ENCODE assay signal across 25 cellular contexts in the genomic region with DNA sequence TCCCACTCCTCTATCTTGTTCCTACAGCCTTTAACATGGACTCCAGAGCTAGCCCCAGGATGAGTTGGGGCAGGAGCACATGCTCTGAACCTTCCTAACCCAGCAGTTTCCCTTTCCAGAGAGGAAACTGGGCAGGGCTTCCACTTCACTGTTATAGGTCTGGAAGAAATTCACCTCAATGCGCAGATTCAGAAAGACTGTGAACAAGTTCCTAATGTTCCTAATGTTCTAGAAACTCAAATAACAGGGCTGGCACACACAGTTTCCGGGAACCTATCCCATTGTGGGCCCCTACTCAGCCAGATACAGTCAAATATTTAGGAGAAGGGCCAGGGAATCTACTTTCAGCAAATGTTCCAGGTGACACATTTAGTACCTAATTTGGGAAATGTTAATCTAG.
"Had no signal": no experiment of that assay in that cellular context is flagged by ENCODE, and none has a peak within 500 bp of the region (broad histone marks: within the 10 kb centered on the region; RNA-seq: fewer than 3 reads in every experiment).

No MANE protein-coding gene starts in this region.

- H3K9me3 ChIP-seq: gastrocnemius medialis, heart left ventricle had no signal

- H3K4me3 ChIP-seq: coronary artery, dorsolateral prefrontal cortex, gastrocnemius medialis, heart left ventricle had no signal

- H3K27ac ChIP-seq: brain microvascular endothelial cell, coronary artery, dorsolateral prefrontal cortex, foreskin keratinocyte, gastrocnemius medialis, heart left ventricle had no signal

- H3K27me3 ChIP-seq: brain microvascular endothelial cell, dorsolateral prefrontal cortex, foreskin keratinocyte, gastrocnemius medialis, heart left ventricle had no signal

- H3K36me3 ChIP-seq: brain microvascular endothelial cell, heart left ventricle had no signal

- DNase-seq: activated CD4-positive, alpha-beta T cell treated with anti-CD3 and anti-CD28 coated beads for 1 hour; activated CD4-positive, alpha-beta T cell treated with anti-CD3 and anti-CD28 coated beads for 4 hours; activated CD4-positive, alpha-beta T cell treated with anti-CD3 and anti-CD28 coated beads, Interleukin-2, amount 10 ng/mL, durations not matched to agents 7 days and 5 days; activated CD4-positive, alpha-beta T cell treated with anti-CD3 and anti-CD28 coated beads, Interleukin-2, amount 50 U/mL, for 4 hours; activated CD8-positive, alpha-beta memory T cell treated with anti-CD3 and anti-CD28 coated beads, Interleukin-2, amount 10 ng/mL, durations not matched to agents 7 days and 5 days; activated CD8-positive, alpha-beta memory T cell treated with anti-CD3 and anti-CD28 coated beads, Interleukin-2, amount 50 U/mL, for 4 hours; activated CD8-positive, alpha-beta T cell treated with anti-CD3 and anti-CD28 coated beads, Interleukin-2, amount 10 ng/mL, durations not matched to agents 7 days and 5 days; activated gamma-delta T cell; activated naive CD4-positive, alpha-beta T cell; activated naive CD4-positive, alpha-beta T cell treated with anti-CD3 and anti-CD28 coated beads, Interleukin-2, amount 10 ng/mL, durations not matched to agents 7 days and 5 days; activated naive CD8-positive, alpha-beta T cell treated with anti-CD3 and anti-CD28 coated beads, Interleukin-2, amount 10 ng/mL, durations not matched to agents 7 days and 5 days; activated T-cell treated with anti-CD3 and anti-CD28 coated beads, Interleukin-2, amount 50 U/mL, for 24 hours; activated T-cell treated with anti-CD3 and anti-CD28 coated beads, Interleukin-2, amount 50 U/mL, for 72 hours; amniotic stem cell; anterior cingulate cortex; brain microvascular endothelial cell; dorsolateral prefrontal cortex; effector memory CD4-positive, alpha-beta T cell; endodermal cell; foreskin keratinocyte; gastrocnemius medialis; glutamatergic neuron; heart left ventricle; T-helper 2 cell had no signal

- H3K4me1 ChIP-seq: foreskin keratinocyte, heart left ventricle had no signal
